Comparison of ENCODE assay signal across 17 cellular contexts in the genomic region with DNA sequence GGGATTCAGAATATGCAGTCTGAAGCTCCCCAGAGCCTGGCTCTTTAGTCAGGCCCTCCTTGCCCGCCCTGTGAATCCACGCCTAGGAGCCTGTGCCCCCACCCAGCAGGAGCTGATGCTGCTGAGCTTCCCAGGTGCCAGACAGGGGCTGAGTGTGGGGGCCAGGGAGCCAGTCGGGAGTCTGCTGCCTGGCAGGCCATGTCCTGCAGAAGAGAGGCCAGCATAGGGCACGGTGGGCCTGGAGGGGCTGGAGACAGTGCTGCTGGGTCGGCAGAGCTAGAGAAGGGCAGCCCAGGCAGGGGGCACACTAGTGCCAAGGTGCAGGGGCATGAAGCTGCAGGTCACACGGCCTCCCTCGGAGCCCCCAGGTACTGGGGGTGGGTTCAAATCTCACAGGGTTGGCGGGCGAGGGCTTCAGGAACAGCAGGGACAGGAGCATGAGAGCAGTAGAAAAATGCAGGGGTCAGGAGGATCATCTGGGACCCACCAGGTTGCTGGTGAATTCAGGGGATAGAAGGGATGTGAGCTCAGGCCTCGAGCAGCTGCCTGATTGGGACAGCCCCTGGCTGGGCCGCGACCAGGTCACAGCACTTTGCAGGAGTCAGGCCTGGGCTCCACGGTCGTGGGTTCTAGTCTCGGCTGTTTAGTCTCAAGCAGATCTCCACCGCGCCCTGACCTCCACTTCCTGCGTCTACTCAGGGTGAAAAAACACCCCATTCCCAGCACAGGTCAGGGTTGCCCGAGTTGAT. TPM values are rescaled to one million over a fixed set of nuclear protein-coding genes. Genes with fewer than 3 reads are reported as not detected.
DNase-seq lines count a peak whose midpoint lies in the region; ATAC-seq, FAIRE-seq and TF ChIP-seq lines count a peak whose summit lies in the region.
"Had no signal": no experiment of that assay in that cellular context is flagged by ENCODE, and none has a peak within 500 bp of the region (broad histone marks: within the 10 kb centered on the region; RNA-seq: fewer than 3 reads in every experiment).

No MANE protein-coding gene starts in this region.

- H3K27me3 ChIP-seq in RWPE2 (ENCODE audit: insufficient read depth, poor library complexity, severe bottlenecking) = no peaks in the 10 kb centered on the region
- H3K27me3 ChIP-seq in lower lobe of right lung (ENCODE audit: low read depth) = peaks cover 19% of the 10 kb centered on the region
- no peaks in the 10 kb centered on the region for H3K27me3 ChIP-seq in right atrium auricular region

- no peak for TF ChIP-seq CTCF in RWPE2 (IDR thresholded peaks at IDR 0.05; ENCODE audit: poor library complexity, severe bottlenecking)
- no peak for TF ChIP-seq CTCF in lower lobe of right lung (IDR thresholded peaks at IDR 0.05)
- TF ChIP-seq CTCF in right atrium auricular region (IDR thresholded peaks at IDR 0.05) = no peak

- H3K36me3 ChIP-seq in RWPE2 (ENCODE audit: low read depth) = no peaks in the 10 kb centered on the region
- no peaks in the 10 kb centered on the region for H3K36me3 ChIP-seq in lower lobe of right lung
- H3K36me3 ChIP-seq in right atrium auricular region = no peaks in the 10 kb centered on the region

- H3K9me3 ChIP-seq in RWPE2 (ENCODE audit: severe bottlenecking) (no peaks in the 10 kb centered on the region), lower lobe of right lung (no peaks in the 10 kb centered on the region), right atrium auricular region (no peaks in the 10 kb centered on the region)

- intact Hi-C loops in lower lobe of right lung (cut with DNase I) = no loop called here

- ATAC-seq in RWPE2 (ENCODE audit: low read depth) (no peak), lower lobe of right lung (no peak)

- peak; percentile 1 for DNase-seq in ELF-1 (ENCODE audit: low read depth, low spot score)
- peak; percentile 39 for DNase-seq in RWPE2 (ENCODE audit: low spot score)
- DNase-seq in lower lobe of right lung = peak; percentile 38
- DNase-seq in urothelium cell line (ENCODE audit: low spot score) = no peak
- no peak for DNase-seq in stimulated activated CD4-positive, alpha-beta T cell treated with anti-CD3 and anti-CD28 coated beads, Interleukin-4, amount 100 ng/mL, for 4 hours
- DNase-seq in 8988T = no peak
- no peak for DNase-seq in right atrium auricular region (ENCODE audit: low spot score)
- DNase-seq: COR-L47; DMS 273 treated with DMSO at 0.1 percent for 48 hours; DND-41; KBM-7; NCI-H1105; NCI-H2081; NK-92 treated with Interleukin-12 subunit alpha and Interleukin-12 subunit beta, amount 100 ng/mL, for 24 hours had no signal

- H3K4me1 ChIP-seq in RWPE2 (ENCODE audit: insufficient read depth, poor library complexity, severe bottlenecking) = no peaks in the 10 kb centered on the region
- H3K4me1 ChIP-seq in lower lobe of right lung = peaks cover 5% of the 10 kb centered on the region
- H3K4me1 ChIP-seq in right atrium auricular region = peaks cover 0 to 35% of the 10 kb centered on the region in 2 donors

- H3K27ac ChIP-seq in RWPE2 (ENCODE audit: poor library complexity, severe bottlenecking) (no peak overlapping the region), lower lobe of right lung (no peak overlapping the region), right atrium auricular region (no peak overlapping the region)

- no peak overlapping the region for H3K4me3 ChIP-seq in RWPE2 (ENCODE audit: severe bottlenecking)
- H3K4me3 ChIP-seq in lower lobe of right lung = no peak overlapping the region
- no peak overlapping the region for H3K4me3 ChIP-seq in right atrium auricular region

- peak; percentile 58 for FAIRE-seq in urothelium cell line (lab: Jason Lieb, UNC)
- FAIRE-seq: G401.6 had no signal

RNA-seq across cellular contexts. Expression of a gene that starts 4.1 kb away (rescaled TPM):
- 9.3 TPM for total RNA-seq in lower lobe of right lung
- 100 to 1,000 TPM; 162 to 287 TPM for total RNA-seq in right atrium auricular region
- total RNA-seq: OCI-LY7 had no signal

RNA-seq across cellular contexts. Expression of a gene that starts 13.1 kb away (rescaled TPM):
- total RNA-seq in lower lobe of right lung (2.8 TPM), right atrium auricular region (10 to 100 TPM; 25.8 to 34.7 TPM)
- total RNA-seq: OCI-LY7, RPMI7951 had no signal

RNA-seq across cellular contexts. Expression of a gene that starts 50.4 kb away (rescaled TPM):
- total RNA-seq in lower lobe of right lung = 13.5 TPM
- total RNA-seq in right atrium auricular region = under 1 TPM in 1 of 2 donors, not detected in 1; 0.24 TPM
- total RNA-seq: RPMI7951 had no signal

Comparison
In these comparisons a context has a peak if more than half of its experiments do, and no peak if none do; other contexts are left out.
1. DNase-seq: peak in ELF-1 (single experiment), RWPE2 (single experiment) and lower lobe of right lung (single experiment); none in urothelium cell line (single experiment), stimulated activated CD4-positive, alpha-beta T cell treated with anti-CD3 and anti-CD28 coated beads, Interleukin-4, amount 100 ng/mL, for 4 hours (0 of 2), 8988T (single experiment) and right atrium auricular region (single experiment).
2. RNA of a gene that starts 4.1 kb away (total RNA-seq): 162 to 287 TPM in right atrium auricular region; 9.3 TPM in lower lobe of right lung (single experiment); every median in the first group is over 10 times any median in the second.
3. RNA of a gene that starts 50.4 kb away (total RNA-seq): 13.5 TPM in lower lobe of right lung (single experiment); 0.24 TPM in right atrium auricular region; every median in the first group is over 10 times any median in the second.